17 cellular contexts compared by ENCODE assay signal in genomic region chr6:5294392-5295211, GRCh38. TPM values are rescaled to one million over a fixed set of nuclear protein-coding genes. Genes with fewer than 3 reads are reported as not detected.
DNase-seq lines count a peak whose midpoint lies in the region; ATAC-seq and TF ChIP-seq lines count a peak whose summit lies in the region.
"Had no signal": no experiment of that assay in that cellular context is flagged by ENCODE, and none has a peak within 500 bp of the region (broad histone marks: within the 10 kb centered on the region; RNA-seq: fewer than 3 reads in every experiment).

No MANE protein-coding gene starts in this region.

- H3K27me3 ChIP-seq in Loucy (ENCODE audit: insufficient read depth, low read length, poor library complexity, severe bottlenecking): no peaks in the 10 kb centered on the region
- H3K27me3 ChIP-seq: neural progenitor cell had no signal

- CTCF ChIA-PET in activated CD8-positive, alpha-beta T cell treated with anti-CD3 and anti-CD28 coated beads for 36 hours (lab: Charles Lee): interaction anchor here (1.3 kb wide), 1 partner anchor 151 kb away, joined by 7 read pairs; no protein-coding TSS in a partner anchor
- CTCF ChIA-PET in activated CD8-positive, alpha-beta T cell treated with anti-CD3 and anti-CD28 coated beads, Interleukin-2, amount 10 ng/mL, durations not matched to agents 7 days and 5 days (lab: Charles Lee): no interaction called here

- H2AFZ ChIP-seq in Loucy (ENCODE audit: low read length): no peak overlapping the region
- H2AFZ ChIP-seq: GM23248, neural progenitor cell had no signal

- peaks cover 43% of the 10 kb centered on the region for H3K4me1 Mint-ChIP-seq in activated CD8-positive, alpha-beta T cell treated with anti-CD3 and anti-CD28 coated beads for 36 hours (ENCODE audit: low read depth)
- H3K4me1 Mint-ChIP-seq in activated CD8-positive, alpha-beta T cell treated with anti-CD3 and anti-CD28 coated beads, Interleukin-2, amount 10 ng/mL, durations not matched to agents 7 days and 5 days (ENCODE audit: low read depth): peaks cover 23% of the 10 kb centered on the region
- H3K4me1 Mint-ChIP-seq in activated T-helper 2 cell treated with anti-CD3 and anti-CD28 coated beads, Interferon-gamma antibody, Interleukin-2, Interleukin-4, amounts not matched to agents 10 μg/mL and 5 μg/mL and 100 μg/mL, durations not matched to agents 14 hours and 24 hours and 36 hours (ENCODE audit: low read depth): peaks cover 34% of the 10 kb centered on the region
- peaks cover 41% of the 10 kb centered on the region for H3K4me1 Mint-ChIP-seq in stimulated activated effector memory CD8-positive, alpha-beta T cell treated with anti-CD3 and anti-CD28 coated beads, Interleukin-12 subunit alpha, Interleukin-12 subunit beta, amount 100 ng/mL, for 72 hours

- peaks cover 5% of the 10 kb centered on the region for H3K36me3 Mint-ChIP-seq in activated CD8-positive, alpha-beta T cell treated with anti-CD3 and anti-CD28 coated beads for 36 hours (ENCODE audit: low read depth)
- H3K36me3 Mint-ChIP-seq in activated CD8-positive, alpha-beta T cell treated with anti-CD3 and anti-CD28 coated beads, Interleukin-2, amount 10 ng/mL, durations not matched to agents 7 days and 5 days (ENCODE audit: low read depth): peaks cover 4% of the 10 kb centered on the region
- peaks cover 4% of the 10 kb centered on the region for H3K36me3 Mint-ChIP-seq in activated T-helper 2 cell treated with anti-CD3 and anti-CD28 coated beads, Interferon-gamma antibody, Interleukin-2, Interleukin-4, amounts not matched to agents 10 μg/mL and 5 μg/mL and 100 μg/mL, durations not matched to agents 14 hours and 24 hours and 36 hours (ENCODE audit: low read depth)
- no peaks in the 10 kb centered on the region for H3K36me3 Mint-ChIP-seq in stimulated activated effector memory CD8-positive, alpha-beta T cell treated with anti-CD3 and anti-CD28 coated beads, Interleukin-12 subunit alpha, Interleukin-12 subunit beta, amount 100 ng/mL, for 72 hours
- H3K36me3 Mint-ChIP-seq: brain had no signal

- no peaks in the 10 kb centered on the region for H3K27me3 Mint-ChIP-seq in activated CD8-positive, alpha-beta T cell treated with anti-CD3 and anti-CD28 coated beads for 36 hours
- H3K27me3 Mint-ChIP-seq in activated CD8-positive, alpha-beta T cell treated with anti-CD3 and anti-CD28 coated beads, Interleukin-2, amount 10 ng/mL, durations not matched to agents 7 days and 5 days (ENCODE audit: low read depth): no peaks in the 10 kb centered on the region
- no peaks in the 10 kb centered on the region for H3K27me3 Mint-ChIP-seq in activated T-helper 2 cell treated with anti-CD3 and anti-CD28 coated beads, Interferon-gamma antibody, Interleukin-2, Interleukin-4, amounts not matched to agents 10 μg/mL and 5 μg/mL and 100 μg/mL, durations not matched to agents 14 hours and 24 hours and 36 hours (ENCODE audit: low read depth)
- H3K27me3 Mint-ChIP-seq: brain had no signal

- H3K79me2 ChIP-seq in Loucy (ENCODE audit: insufficient read depth, low read length): peaks cover 4% of the 10 kb centered on the region; the same call in 1 of the 2 replicates

- no peaks in the 10 kb centered on the region for H3F3A ChIP-seq in Loucy (ENCODE audit: low read depth)

- peak overlapping the region; percentile 36 for H3K4me2 ChIP-seq in Loucy (ENCODE audit: low read depth, low read length, poor library complexity, severe bottlenecking)
- H3K4me2 ChIP-seq: neural progenitor cell had no signal

- peak; percentile 26 for DNase-seq in activated CD8-positive, alpha-beta T cell treated with anti-CD3 and anti-CD28 coated beads for 36 hours
- no peak for DNase-seq in activated CD8-positive, alpha-beta T cell treated with anti-CD3 and anti-CD28 coated beads, Interleukin-2, amount 10 ng/mL, durations not matched to agents 7 days and 5 days
- DNase-seq in activated T-helper 2 cell treated with anti-CD3 and anti-CD28 coated beads, Interferon-gamma antibody, Interleukin-2, Interleukin-4, amounts not matched to agents 10 μg/mL and 5 μg/mL and 100 μg/mL, durations not matched to agents 14 hours and 24 hours and 36 hours (ENCODE audit: low spot score): no peak
- no peak for DNase-seq in stimulated activated effector memory CD8-positive, alpha-beta T cell treated with anti-CD3 and anti-CD28 coated beads, Interleukin-12 subunit alpha, Interleukin-12 subunit beta, amount 100 ng/mL, for 72 hours (ENCODE audit: low spot score in 2 of 2)
- DNase-seq in NCI-H1105 treated with DMSO at 0.1 percent for 48 hours (lab: John Stamatoyannopoulos, UW) (no peak), nucleus accumbens (lab: John Stamatoyannopoulos, UW) (no peak)
- DNase-seq: activated effector memory CD4-positive, alpha-beta T cell treated with Interleukin-2 at 50 U/mL for 16 hours; DMS153; GM23248; left colon; NCI-H1105; NCI-H510A treated with DMSO at 0.1 percent for 48 hours; WERI-Rb-1 had no signal

- intact Hi-C loops in activated CD8-positive, alpha-beta T cell treated with anti-CD3 and anti-CD28 coated beads for 36 hours (cut with micrococcal nuclease): no loop called here
- intact Hi-C loops in activated T-helper 2 cell treated with anti-CD3 and anti-CD28 coated beads, Interferon-gamma antibody, Interleukin-2, Interleukin-4, amounts not matched to agents 10 μg/mL and 5 μg/mL and 100 μg/mL, durations not matched to agents 14 hours and 24 hours and 36 hours (cut with micrococcal nuclease): no loop called here

- peak; percentile 60 for ATAC-seq in activated CD8-positive, alpha-beta T cell treated with anti-CD3 and anti-CD28 coated beads for 36 hours
- no peak for ATAC-seq in activated CD8-positive, alpha-beta T cell treated with anti-CD3 and anti-CD28 coated beads, Interleukin-2, amount 10 ng/mL, durations not matched to agents 7 days and 5 days
- ATAC-seq in stimulated activated effector memory CD8-positive, alpha-beta T cell treated with anti-CD3 and anti-CD28 coated beads, Interleukin-12 subunit alpha, Interleukin-12 subunit beta, amount 100 ng/mL, for 72 hours: peak; percentile 81
- no peak for ATAC-seq in HG03045 (IDR thresholded peaks at IDR 0.05; ENCODE audit: unreplicated experiment)
- ATAC-seq: left colon had no signal

- no peaks in the 10 kb centered on the region for H3K9me3 Mint-ChIP-seq in activated CD8-positive, alpha-beta T cell treated with anti-CD3 and anti-CD28 coated beads for 36 hours
- no peaks in the 10 kb centered on the region for H3K9me3 Mint-ChIP-seq in activated CD8-positive, alpha-beta T cell treated with anti-CD3 and anti-CD28 coated beads, Interleukin-2, amount 10 ng/mL, durations not matched to agents 7 days and 5 days (ENCODE audit: insufficient read depth)
- H3K9me3 Mint-ChIP-seq in activated T-helper 2 cell treated with anti-CD3 and anti-CD28 coated beads, Interferon-gamma antibody, Interleukin-2, Interleukin-4, amounts not matched to agents 10 μg/mL and 5 μg/mL and 100 μg/mL, durations not matched to agents 14 hours and 24 hours and 36 hours: no peaks in the 10 kb centered on the region
- no peaks in the 10 kb centered on the region for H3K9me3 Mint-ChIP-seq in stimulated activated effector memory CD8-positive, alpha-beta T cell treated with anti-CD3 and anti-CD28 coated beads, Interleukin-12 subunit alpha, Interleukin-12 subunit beta, amount 100 ng/mL, for 72 hours
- H3K9me3 Mint-ChIP-seq: brain, neural progenitor cell had no signal

- H4K20me1 ChIP-seq in Loucy (ENCODE audit: insufficient read depth, low read length, poor library complexity, severe bottlenecking): no peaks in the 10 kb centered on the region

- H3K4me3 Mint-ChIP-seq in activated CD8-positive, alpha-beta T cell treated with anti-CD3 and anti-CD28 coated beads for 36 hours: no peak overlapping the region
- H3K4me3 Mint-ChIP-seq in activated CD8-positive, alpha-beta T cell treated with anti-CD3 and anti-CD28 coated beads, Interleukin-2, amount 10 ng/mL, durations not matched to agents 7 days and 5 days: no peak overlapping the region
- no peak overlapping the region for H3K4me3 Mint-ChIP-seq in activated T-helper 2 cell treated with anti-CD3 and anti-CD28 coated beads, Interferon-gamma antibody, Interleukin-2, Interleukin-4, amounts not matched to agents 10 μg/mL and 5 μg/mL and 100 μg/mL, durations not matched to agents 14 hours and 24 hours and 36 hours (ENCODE audit: low read depth)
- H3K4me3 Mint-ChIP-seq in stimulated activated effector memory CD8-positive, alpha-beta T cell treated with anti-CD3 and anti-CD28 coated beads, Interleukin-12 subunit alpha, Interleukin-12 subunit beta, amount 100 ng/mL, for 72 hours: no peak overlapping the region
- H3K4me3 Mint-ChIP-seq: brain, neural progenitor cell had no signal

- H3K36me3 ChIP-seq in Loucy (ENCODE audit: insufficient read depth, low read length): no peaks in the 10 kb centered on the region
- H3K36me3 ChIP-seq: neural progenitor cell, WERI-Rb-1 had no signal

- no peaks in the 10 kb centered on the region for H3K9me2 ChIP-seq in Loucy (replicated peaks; ENCODE audit: low read depth, low read length)

- H3K9me3 ChIP-seq in Loucy (ENCODE audit: insufficient read depth, low read depth, low read length): no peaks in the 10 kb centered on the region

- POLR2A ChIA-PET in activated CD8-positive, alpha-beta T cell treated with anti-CD3 and anti-CD28 coated beads for 36 hours (lab: Charles Lee): no interaction called here
- POLR2A ChIA-PET in activated CD8-positive, alpha-beta T cell treated with anti-CD3 and anti-CD28 coated beads, Interleukin-2, amount 10 ng/mL, durations not matched to agents 7 days and 5 days (lab: Charles Lee): no interaction called here

- no peak overlapping the region for H3K4me3 ChIP-seq in Loucy (ENCODE audit: low read length, poor library complexity, severe bottlenecking)
- H3K4me3 ChIP-seq: GM23248, neural progenitor cell had no signal

- no peak for TF ChIP-seq CTCF in activated CD8-positive, alpha-beta T cell treated with anti-CD3 and anti-CD28 coated beads for 36 hours (IDR thresholded peaks at IDR 0.05)
- TF ChIP-seq CTCF in Loucy (conservative IDR thresholded peaks at IDR 0.05; ENCODE audit: low read length): no peak

- H3K4me1 ChIP-seq in Loucy (ENCODE audit: insufficient read depth, low read length, poor library complexity, severe bottlenecking): peaks cover 30% of the 10 kb centered on the region
- H3K4me1 ChIP-seq: neural progenitor cell had no signal

- H3K27ac Mint-ChIP-seq in activated CD8-positive, alpha-beta T cell treated with anti-CD3 and anti-CD28 coated beads for 36 hours: peak overlapping the region; percentile 10
- H3K27ac Mint-ChIP-seq in activated CD8-positive, alpha-beta T cell treated with anti-CD3 and anti-CD28 coated beads, Interleukin-2, amount 10 ng/mL, durations not matched to agents 7 days and 5 days: no peak overlapping the region
- peak overlapping the region; percentile 79 for H3K27ac Mint-ChIP-seq in activated T-helper 2 cell treated with anti-CD3 and anti-CD28 coated beads, Interferon-gamma antibody, Interleukin-2, Interleukin-4, amounts not matched to agents 10 μg/mL and 5 μg/mL and 100 μg/mL, durations not matched to agents 14 hours and 24 hours and 36 hours
- H3K27ac Mint-ChIP-seq in stimulated activated effector memory CD8-positive, alpha-beta T cell treated with anti-CD3 and anti-CD28 coated beads, Interleukin-12 subunit alpha, Interleukin-12 subunit beta, amount 100 ng/mL, for 72 hours: peak overlapping the region; percentile 63
- H3K27ac Mint-ChIP-seq: brain, neural progenitor cell had no signal

- H3K9ac ChIP-seq in Loucy (ENCODE audit: low read depth, low read length, poor library complexity, severe bottlenecking): no peak overlapping the region
- H3K9ac ChIP-seq: GM23248, neural progenitor cell had no signal

RNA-seq across cellular contexts. Expression of gene FARS2, which starts 33.3 kb away (rescaled TPM):
- 10 to 100 TPM; 15.7 to 18.5 TPM for total RNA-seq in activated CD8-positive, alpha-beta T cell treated with anti-CD3 and anti-CD28 coated beads for 36 hours
- 10 to 100 TPM; 16.7 to 20.2 TPM for total RNA-seq in activated CD8-positive, alpha-beta T cell treated with anti-CD3 and anti-CD28 coated beads, Interleukin-2, amount 10 ng/mL, durations not matched to agents 7 days and 5 days
- 18.4 and 19.7 TPM in 2 replicates for total RNA-seq in activated T-helper 2 cell treated with anti-CD3 and anti-CD28 coated beads, Interferon-gamma antibody, Interleukin-2, Interleukin-4, amounts not matched to agents 10 μg/mL and 5 μg/mL and 100 μg/mL, durations not matched to agents 14 hours and 24 hours and 36 hours

RNA-seq across cellular contexts. Expression of gene LYRM4, which starts 33.9 kb away (rescaled TPM):
- 10 to 100 TPM; 43.5 to 50.6 TPM for total RNA-seq in activated CD8-positive, alpha-beta T cell treated with anti-CD3 and anti-CD28 coated beads for 36 hours
- 10 to 100 TPM; 28.9 to 29.8 TPM for total RNA-seq in activated CD8-positive, alpha-beta T cell treated with anti-CD3 and anti-CD28 coated beads, Interleukin-2, amount 10 ng/mL, durations not matched to agents 7 days and 5 days
- total RNA-seq in activated T-helper 2 cell treated with anti-CD3 and anti-CD28 coated beads, Interferon-gamma antibody, Interleukin-2, Interleukin-4, amounts not matched to agents 10 μg/mL and 5 μg/mL and 100 μg/mL, durations not matched to agents 14 hours and 24 hours and 36 hours: 45.2 and 48.6 TPM in 2 replicates

Comparison
In these comparisons a context has a peak if more than half of its experiments do, and no peak if none do; other contexts are left out.
1. ATAC-seq: peak in activated CD8-positive, alpha-beta T cell treated with anti-CD3 and anti-CD28 coated beads for 36 hours (single experiment) and stimulated activated effector memory CD8-positive, alpha-beta T cell treated with anti-CD3 and anti-CD28 coated beads, Interleukin-12 subunit alpha, Interleukin-12 subunit beta, amount 100 ng/mL, for 72 hours (single experiment); none in activated CD8-positive, alpha-beta T cell treated with anti-CD3 and anti-CD28 coated beads, Interleukin-2, amount 10 ng/mL, durations not matched to agents 7 days and 5 days (single experiment) and HG03045 (single experiment).